Comparison of ENCODE assay signal across 30 cellular contexts in the genomic region with DNA sequence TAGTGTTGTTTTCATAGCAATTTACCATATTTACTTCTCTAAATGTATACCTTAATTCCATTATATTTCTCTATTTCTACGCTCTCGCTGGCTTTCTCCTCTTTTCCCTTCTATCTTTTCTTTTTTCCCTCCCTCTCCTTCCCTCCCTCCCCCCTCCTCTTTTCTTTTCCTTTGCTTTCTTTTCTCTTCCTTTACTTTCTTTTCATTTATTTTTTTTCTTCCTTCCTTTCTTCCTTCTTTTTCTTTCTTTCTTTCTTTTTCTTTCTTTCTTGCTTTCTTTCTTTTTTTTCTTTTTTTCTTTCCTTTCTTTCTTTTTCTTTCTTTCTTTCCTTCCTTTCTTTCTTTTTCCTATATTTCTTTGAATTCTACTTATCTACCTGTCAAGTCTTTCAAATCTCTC.
"Had no signal": no experiment of that assay in that cellular context is flagged by ENCODE, and none has a peak within 500 bp of the region (broad histone marks: within the 10 kb centered on the region; RNA-seq: fewer than 3 reads in every experiment).

No MANE protein-coding gene starts in this region.

- H3K27ac ChIP-seq: brain microvascular endothelial cell, coronary artery, dorsolateral prefrontal cortex, WERI-Rb-1 had no signal

- ATAC-seq: activated T-cell treated with anti-CD3 and anti-CD28 coated beads, Interleukin-2, amount 50 U/mL, for 4 hours; esophagus mucosa; T-helper 17 cell had no signal

- H3K4me1 Mint-ChIP-seq: activated CD4-positive, alpha-beta memory T cell treated with anti-CD3 and anti-CD28 coated beads, Interleukin-2, amount 10 ng/mL, durations not matched to agents 7 days and 5 days; activated CD4-positive, alpha-beta T cell treated with anti-CD3 and anti-CD28 coated beads, Interleukin-2, amount 10 ng/mL, durations not matched to agents 7 days and 5 days; central memory CD8-positive, alpha-beta T cell; endodermal cell; T-helper 17 cell had no signal

- H3K27me3 ChIP-seq: brain microvascular endothelial cell, dorsolateral prefrontal cortex had no signal

- H3K27ac Mint-ChIP-seq: activated CD4-positive, alpha-beta memory T cell treated with anti-CD3 and anti-CD28 coated beads, Interleukin-2, amount 10 ng/mL, durations not matched to agents 7 days and 5 days; activated CD4-positive, alpha-beta T cell treated with anti-CD3 and anti-CD28 coated beads, Interleukin-2, amount 10 ng/mL, durations not matched to agents 7 days and 5 days; activated naive CD4-positive, alpha-beta T cell treated with anti-CD3 and anti-CD28 coated beads for 36 hours; activated naive CD8-positive, alpha-beta T cell; activated T-helper 1 cell treated with anti-CD3 and anti-CD28 coated beads, Interleukin-12 subunit alpha, Interleukin-12 subunit beta, Interleukin-2, Interleukin-4 antibody, amounts not matched to agents 30 ng/mL and 10 ng/mL and 1 ng/mL, durations not matched to agents 14 hours and 24 hours and 36 hours; activated T-helper 2 cell treated with anti-CD3 and anti-CD28 coated beads, Interferon-gamma antibody, Interleukin-2, Interleukin-4, amounts not matched to agents 10 μg/mL and 5 μg/mL and 100 μg/mL, durations not matched to agents 14 hours and 24 hours and 36 hours; dendritic cell treated with granulocyte-macrophage colony-stimulating factor and Interleukin-4, amounts not matched to agents 40 ng/mL and 50 ng/mL, for 4 days; endodermal cell; T-helper 17 cell; T-helper 2 cell treated with Interferon-gamma antibody and Interleukin-4, amounts not matched to agents 5 μg/mL and 100 μg/mL, for 36 hours had no signal

- H3K4me3 ChIP-seq: coronary artery, dorsolateral prefrontal cortex had no signal

- DNase-seq: activated CD4-positive, alpha-beta memory T cell treated with anti-CD3 and anti-CD28 coated beads, Interleukin-2, amount 10 ng/mL, durations not matched to agents 7 days and 5 days; activated CD4-positive, alpha-beta T cell treated with anti-CD3 and anti-CD28 coated beads for 1 hour; activated CD4-positive, alpha-beta T cell treated with anti-CD3 and anti-CD28 coated beads for 4 hours; activated CD4-positive, alpha-beta T cell treated with anti-CD3 and anti-CD28 coated beads, Interleukin-2, amount 10 ng/mL, durations not matched to agents 7 days and 5 days; activated CD4-positive, alpha-beta T cell treated with anti-CD3 and anti-CD28 coated beads, Interleukin-2, amount 50 U/mL, for 4 hours; activated CD8-positive, alpha-beta memory T cell treated with anti-CD3 and anti-CD28 coated beads, Interleukin-2, amount 50 U/mL, for 48 hours; activated effector memory CD4-positive, alpha-beta T cell treated with anti-CD3 and anti-CD28 coated beads, Interleukin-2, amount 50 U/mL, for 16 hours; activated naive CD4-positive, alpha-beta T cell treated with anti-CD3 and anti-CD28 coated beads for 36 hours; activated T-cell treated with anti-CD3 and anti-CD28 coated beads for 4 hours; activated T-cell treated with anti-CD3 and anti-CD28 coated beads, Interleukin-2, amount 50 U/mL, for 4 hours; amniotic stem cell; anterior cingulate cortex; brain microvascular endothelial cell; dorsolateral prefrontal cortex; effector memory CD4-positive, alpha-beta T cell; endodermal cell; foreskin fibroblast; head of caudate nucleus; T-helper 1 cell; T-helper 17 cell; T1000; WERI-Rb-1 had no signal

- H3K4me3 Mint-ChIP-seq: activated CD4-positive, alpha-beta memory T cell treated with anti-CD3 and anti-CD28 coated beads, Interleukin-2, amount 10 ng/mL, durations not matched to agents 7 days and 5 days; activated CD4-positive, alpha-beta T cell treated with anti-CD3 and anti-CD28 coated beads, Interleukin-2, amount 10 ng/mL, durations not matched to agents 7 days and 5 days; activated naive CD4-positive, alpha-beta T cell treated with anti-CD3 and anti-CD28 coated beads for 36 hours; activated naive CD8-positive, alpha-beta T cell; activated T-cell treated with anti-CD3 and anti-CD28 coated beads, Interleukin-2, amount 50 U/mL, for 4 hours; activated T-helper 1 cell treated with anti-CD3 and anti-CD28 coated beads, Interleukin-12 subunit alpha, Interleukin-12 subunit beta, Interleukin-2, Interleukin-4 antibody, amounts not matched to agents 30 ng/mL and 10 ng/mL and 1 ng/mL, durations not matched to agents 14 hours and 24 hours and 36 hours; central memory CD8-positive, alpha-beta T cell; dendritic cell treated with granulocyte-macrophage colony-stimulating factor and Interleukin-4, amounts not matched to agents 40 ng/mL and 50 ng/mL, for 4 days; endodermal cell; T-helper 17 cell; T-helper 2 cell treated with Interferon-gamma antibody and Interleukin-4, amounts not matched to agents 5 μg/mL and 100 μg/mL, for 36 hours had no signal

- H3K36me3 ChIP-seq: brain microvascular endothelial cell, WERI-Rb-1 had no signal

- H3K27me3 Mint-ChIP-seq: activated CD4-positive, alpha-beta memory T cell treated with anti-CD3 and anti-CD28 coated beads, Interleukin-2, amount 10 ng/mL, durations not matched to agents 7 days and 5 days; activated CD4-positive, alpha-beta T cell treated with anti-CD3 and anti-CD28 coated beads, Interleukin-2, amount 10 ng/mL, durations not matched to agents 7 days and 5 days; activated naive CD8-positive, alpha-beta T cell; central memory CD8-positive, alpha-beta T cell; dendritic cell treated with granulocyte-macrophage colony-stimulating factor and Interleukin-4, amounts not matched to agents 40 ng/mL and 50 ng/mL, for 4 days; T-helper 17 cell had no signal

- H3K36me3 Mint-ChIP-seq: activated naive CD8-positive, alpha-beta T cell had no signal
